Comparison of ENCODE assay signal across 20 cellular contexts in genomic region chr1:178688244-178688643, GRCh38. TPM values are rescaled to one million over a fixed set of nuclear protein-coding genes. Genes with fewer than 3 reads are reported as not detected.
A peak's percentile ranks its signal among the peaks of the same experiment; 100 is the strongest.
DNase-seq lines count a peak whose midpoint lies in the region; ATAC-seq and TF ChIP-seq lines count a peak whose summit lies in the region.
"Had no signal": no experiment of that assay in that cellular context is flagged by ENCODE, and none has a peak within 500 bp of the region (broad histone marks: within the 10 kb centered on the region; RNA-seq: fewer than 3 reads in every experiment).

No MANE protein-coding gene starts in this region.

- dilution Hi-C loops in IMR-90 (cut with HindIII; ENCODE audit: low sequenced_read_pairs, unreplicated experiment) = no loop called here

- peak overlapping the region; percentile 49 for H2BK15ac ChIP-seq in IMR-90 (ENCODE audit: low read depth, low read length)

- no peaks in the 10 kb centered on the region for H3K9me3 Mint-ChIP-seq in T-helper 2 cell treated with Interferon-gamma antibody and Interleukin-4, amounts not matched to agents 5 μg/mL and 100 μg/mL, for 36 hours
- H3K9me3 Mint-ChIP-seq: activated naive CD8-positive, alpha-beta T cell treated with anti-CD3 and anti-CD28 coated beads for 36 hours; activated T-helper 1 cell treated with anti-CD3 and anti-CD28 coated beads, Interleukin-12 subunit alpha, Interleukin-12 subunit beta, Interleukin-2, Interleukin-4 antibody, amounts not matched to agents 30 ng/mL and 10 ng/mL and 1 ng/mL, durations not matched to agents 14 hours and 24 hours and 36 hours; naive thymus-derived CD4-positive, alpha-beta T cell; stimulated activated effector memory CD8-positive, alpha-beta T cell treated with anti-CD3 and anti-CD28 coated beads, Interleukin-12 subunit alpha, Interleukin-12 subunit beta, amount 100 ng/mL, for 72 hours had no signal

- in situ Hi-C loops in IMR-90 (cut with MboI; ENCODE audit: low sequenced_read_pairs) = no loop called here

- peaks cover 2% of the 10 kb centered on the region for H3K27me3 Mint-ChIP-seq in T-helper 2 cell treated with Interferon-gamma antibody and Interleukin-4, amounts not matched to agents 5 μg/mL and 100 μg/mL, for 36 hours (ENCODE audit: low read depth)
- H3K27me3 Mint-ChIP-seq: activated naive CD8-positive, alpha-beta T cell treated with anti-CD3 and anti-CD28 coated beads for 36 hours; memory B cell had no signal

- 0 out of 4 replicates have a peak, but pooled peaks cover 0 to 5% of the 10 kb centered on the region in 2 experiments for H3K79me1 ChIP-seq in IMR-90 (ENCODE audit: low read depth in 1 of 2, low read length in 2 of 2)

- peaks cover 5% of the 10 kb centered on the region for H3K9me1 ChIP-seq in IMR-90 (ENCODE audit: insufficient read depth, low read length)

- no peak overlapping the region for H3K23ac ChIP-seq in IMR-90 (ENCODE audit: low read depth, low read length)

- H3K9ac ChIP-seq in IMR-90 (ENCODE audit: low read depth, low read length) = no peak overlapping the region

- H2BK20ac ChIP-seq in IMR-90 (ENCODE audit: low read depth, low read length) = peak overlapping the region; percentile 73

- peak overlapping the region; percentile 66; the same call in 1 of the 2 replicates for H2BK120ac ChIP-seq in IMR-90 (ENCODE audit: low read depth, low read length)

- intact Hi-C loops in IMR-90 (cut with micrococcal nuclease) = no loop called here

- H3K56ac ChIP-seq in IMR-90 (ENCODE audit: extremely low read depth, insufficient read depth, low read length) = no peak overlapping the region

- no peak overlapping the region for H2AK9ac ChIP-seq in IMR-90 (replicated peaks; ENCODE audit: low read depth, low read length, poor library complexity)

- no peaks in the 10 kb centered on the region for H3K27me3 ChIP-seq in IMR-90 (ENCODE audit: control insufficient read depth, insufficient read depth, low read length)
- no peaks in the 10 kb centered on the region for H3K27me3 ChIP-seq in osteoblast (ENCODE audit: insufficient read depth, low read length)
- H3K27me3 ChIP-seq: foreskin keratinocyte, pancreas had no signal

- no peak for TF ChIP-seq POLR2A in IMR-90 (IDR thresholded peaks at IDR 0.05; ENCODE audit: low read depth, low read length)

- H3K18ac ChIP-seq in IMR-90 (ENCODE audit: low read depth, low read length) = peak overlapping the region; percentile 82; the same call in 1 of the 2 replicates

- peaks cover 4% of the 10 kb centered on the region for H3K4me1 Mint-ChIP-seq in T-helper 2 cell treated with Interferon-gamma antibody and Interleukin-4, amounts not matched to agents 5 μg/mL and 100 μg/mL, for 36 hours (ENCODE audit: low read depth)
- H3K4me1 Mint-ChIP-seq: stimulated activated effector memory CD8-positive, alpha-beta T cell treated with anti-CD3 and anti-CD28 coated beads, Interleukin-12 subunit alpha, Interleukin-12 subunit beta, amount 100 ng/mL, for 72 hours had no signal

- WGBS in IMR-90 (ENCODE audit: extremely low coverage in 2 of 2, insufficient read length in 1 of 2), 2 experiments = 90% methylated on average over 2 of the region's 2 CpGs; no CpG with 5 or more reads in 1 of the 2 experiments

- H3K4me3 Mint-ChIP-seq in T-helper 2 cell treated with Interferon-gamma antibody and Interleukin-4, amounts not matched to agents 5 μg/mL and 100 μg/mL, for 36 hours = no peak overlapping the region
- H3K4me3 Mint-ChIP-seq: activated naive CD8-positive, alpha-beta T cell treated with anti-CD3 and anti-CD28 coated beads for 36 hours; activated T-helper 1 cell treated with anti-CD3 and anti-CD28 coated beads, Interleukin-12 subunit alpha, Interleukin-12 subunit beta, Interleukin-2, Interleukin-4 antibody, amounts not matched to agents 30 ng/mL and 10 ng/mL and 1 ng/mL, durations not matched to agents 14 hours and 24 hours and 36 hours; memory B cell; naive thymus-derived CD4-positive, alpha-beta T cell; stimulated activated effector memory CD8-positive, alpha-beta T cell treated with anti-CD3 and anti-CD28 coated beads, Interleukin-12 subunit alpha, Interleukin-12 subunit beta, amount 100 ng/mL, for 72 hours had no signal

- H3K4me1 ChIP-seq in IMR-90 (ENCODE audit: control insufficient read depth, insufficient read depth, low read length) (peaks cover 17% of the 10 kb centered on the region), osteoblast (ENCODE audit: insufficient read depth, low read length) (peaks cover 25% of the 10 kb centered on the region)
- H3K4me1 ChIP-seq: pancreas had no signal

- peak overlapping the region; percentile 41; the same call in 1 of the 2 replicates for H3K4ac ChIP-seq in IMR-90 (ENCODE audit: low read depth, low read length)

- H4K20me1 ChIP-seq in IMR-90 (ENCODE audit: insufficient read depth, low read length) (no peaks in the 10 kb centered on the region), osteoblast (ENCODE audit: insufficient read depth, low read length) (no peaks in the 10 kb centered on the region)

- H3K14ac ChIP-seq in IMR-90 (replicated peaks; ENCODE audit: low read depth, low read length) = no peak overlapping the region

- CTCF ChIA-PET in IMR-90 (lab: Yijun Ruan, JAX) = no interaction called here

- H4K91ac ChIP-seq in IMR-90 (ENCODE audit: insufficient read depth, low read depth, low read length) = peak overlapping the region; percentile 19; the same call in 1 of the 2 replicates

- H3K27ac ChIP-seq in IMR-90 (ENCODE audit: insufficient read depth, low read length) (peak overlapping the region; percentile 38; the same call in 1 of the 2 replicates), osteoblast (ENCODE audit: low read depth, low read length) (no peak overlapping the region)
- H3K27ac ChIP-seq: foreskin keratinocyte, pancreas had no signal

- no peaks in the 10 kb centered on the region for H3K36me3 Mint-ChIP-seq in T-helper 2 cell treated with Interferon-gamma antibody and Interleukin-4, amounts not matched to agents 5 μg/mL and 100 μg/mL, for 36 hours (ENCODE audit: low read depth)
- H3K36me3 Mint-ChIP-seq: activated naive CD8-positive, alpha-beta T cell treated with anti-CD3 and anti-CD28 coated beads for 36 hours; naive thymus-derived CD4-positive, alpha-beta T cell; stimulated activated effector memory CD8-positive, alpha-beta T cell treated with anti-CD3 and anti-CD28 coated beads, Interleukin-12 subunit alpha, Interleukin-12 subunit beta, amount 100 ng/mL, for 72 hours had no signal

- H4K8ac ChIP-seq in IMR-90 (ENCODE audit: low read depth in 2 of 2, low read length in 2 of 2) = peak overlapping the region; percentile 22 to 58; a peak in 3 of 4 replicates

- ATAC-seq in IMR-90 (ENCODE audit: low read depth) = no peak
- no peak for ATAC-seq in HG03039 (IDR thresholded peaks at IDR 0.05; ENCODE audit: unreplicated experiment)
- ATAC-seq: foreskin keratinocyte; K562; naive thymus-derived CD4-positive, alpha-beta T cell; pancreas; stimulated activated effector memory CD8-positive, alpha-beta T cell treated with anti-CD3 and anti-CD28 coated beads, Interleukin-12 subunit alpha, Interleukin-12 subunit beta, amount 100 ng/mL, for 72 hours had no signal

- no peak overlapping the region for H2AFZ ChIP-seq in IMR-90 (replicated peaks; ENCODE audit: low read length, poor library complexity)
- H2AFZ ChIP-seq in osteoblast (ENCODE audit: low read length) = peak overlapping the region; percentile 7

- POLR2A ChIA-PET in IMR-90 (lab: Charles Lee; ENCODE audit: unreplicated experiment) = no interaction called here

- H3K9me3 ChIP-seq in IMR-90 (ENCODE audit: control insufficient read depth, insufficient read depth, low read length) (no peaks in the 10 kb centered on the region), osteoblast (ENCODE audit: low read depth, low read length) (no peaks in the 10 kb centered on the region)
- H3K9me3 ChIP-seq: pancreas had no signal

- no peak overlapping the region for H3K4me2 ChIP-seq in IMR-90 (ENCODE audit: low read depth, low read length)
- H3K4me2 ChIP-seq in osteoblast (ENCODE audit: insufficient read depth, low read length) = no peak overlapping the region

- TF ChIP-seq CTCF in IMR-90 (conservative IDR thresholded peaks at IDR 0.05; ENCODE audit: low read depth, low read length) (no peak), choroid plexus epithelial cell (conservative IDR thresholded peaks at IDR 0.05; ENCODE audit: low read depth, low read length) (no peak), osteoblast (IDR thresholded peaks at IDR 0.05; ENCODE audit: extremely low read depth, low read depth, low read length) (no peak)

- H4K5ac ChIP-seq in IMR-90 (ENCODE audit: low read depth, low read length) = peak overlapping the region; percentile 64; the same call in 1 of the 2 replicates

- no peak for TF ChIP-seq RAD21 in IMR-90 (IDR thresholded peaks at IDR 0.05; ENCODE audit: low read length)

- H3K4me3 ChIP-seq in IMR-90 (ENCODE audit: insufficient read depth, low read depth, low read length) (no peak overlapping the region), choroid plexus epithelial cell (ENCODE audit: low read depth, low read length) (no peak overlapping the region), osteoblast (ENCODE audit: insufficient read depth, low read length) (no peak overlapping the region)
- H3K4me3 ChIP-seq: K562, pancreas had no signal

- H2AK5ac ChIP-seq in IMR-90 (ENCODE audit: low read depth, low read length) = peak overlapping the region; percentile 54; the same call in 1 of the 2 replicates

- no peaks in the 10 kb centered on the region for H3K36me3 ChIP-seq in IMR-90 (ENCODE audit: control insufficient read depth, insufficient read depth, low read length)
- H3K36me3 ChIP-seq in osteoblast (ENCODE audit: insufficient read depth, low read length) = no peaks in the 10 kb centered on the region
- H3K36me3 ChIP-seq: pancreas had no signal

- peak; percentile 37 for DNase-seq in AG20443 (ENCODE audit: low spot score)
- peak; percentile 26 for DNase-seq in IMR-90
- DNase-seq in choroid plexus epithelial cell (ENCODE audit: low read depth) = peak; percentile 70
- no peak for DNase-seq in osteoblast (ENCODE audit: insufficient read length, low spot score, missing footprints)
- no peak for DNase-seq in hypothalamus (lab: John Stamatoyannopoulos, UW)
- no peak for DNase-seq in T-helper 2 cell treated with Interferon-gamma antibody and Interleukin-4, amounts not matched to agents 5 μg/mL and 100 μg/mL, for 36 hours (ENCODE audit: low spot score)
- DNase-seq: activated naive CD8-positive, alpha-beta T cell treated with anti-CD3 and anti-CD28 coated beads for 36 hours; DMS53; foreskin keratinocyte; kidney; naive thymus-derived CD4-positive, alpha-beta T cell; NCI-H1048; NCI-H2081; pancreas; SW 1271 had no signal

- no peak overlapping the region for H3K27ac Mint-ChIP-seq in T-helper 2 cell treated with Interferon-gamma antibody and Interleukin-4, amounts not matched to agents 5 μg/mL and 100 μg/mL, for 36 hours
- H3K27ac Mint-ChIP-seq: activated naive CD8-positive, alpha-beta T cell treated with anti-CD3 and anti-CD28 coated beads for 36 hours; activated T-helper 1 cell treated with anti-CD3 and anti-CD28 coated beads, Interleukin-12 subunit alpha, Interleukin-12 subunit beta, Interleukin-2, Interleukin-4 antibody, amounts not matched to agents 30 ng/mL and 10 ng/mL and 1 ng/mL, durations not matched to agents 14 hours and 24 hours and 36 hours; memory B cell; naive thymus-derived CD4-positive, alpha-beta T cell; stimulated activated effector memory CD8-positive, alpha-beta T cell treated with anti-CD3 and anti-CD28 coated beads, Interleukin-12 subunit alpha, Interleukin-12 subunit beta, amount 100 ng/mL, for 72 hours had no signal

- no TSS peak for BruUV-seq in IMR-90 (replicated peaks; lab: Mats Ljungman, UMichigan)

- H2BK5ac ChIP-seq in IMR-90 (ENCODE audit: low read depth, low read length, poor library complexity, severe bottlenecking) = peak overlapping the region; percentile 65

- H3K79me2 ChIP-seq in osteoblast (ENCODE audit: insufficient read depth, low read length) = no peaks in the 10 kb centered on the region

RNA-seq across cellular contexts. Expression of gene RALGPS2, which starts 36.8 kb away (rescaled TPM):
- total RNA-seq in IMR-90 (2012; rRNA removed) (97.8 and 148 TPM in 2 replicates), osteoblast (40.2 and 48.0 TPM in 2 replicates)
- polyA plus RNA-seq in IMR-90 (2012; rRNA removed) = 9.7 and 13.8 TPM in 2 replicates
- polyA plus RNA-seq in IMR-90 (2012; cell fraction: cytosol; rRNA removed) = 3.7 and 5.6 TPM in 2 replicates
- 5.6 and 27.7 TPM in 2 replicates for polyA plus RNA-seq in IMR-90 (2012; cell fraction: nucleus; rRNA removed; ENCODE audit: low replicate concordance)

Comparison
In these comparisons a context has a peak if more than half of its experiments do, and no peak if none do; other contexts are left out.
1. DNase-seq: peak in AG20443 (single experiment), IMR-90 (single experiment) and choroid plexus epithelial cell (single experiment); none in osteoblast (single experiment), hypothalamus (0 of 51) and T-helper 2 cell treated with Interferon-gamma antibody and Interleukin-4, amounts not matched to agents 5 μg/mL and 100 μg/mL, for 36 hours (single experiment).